In the genomic region with DNA sequence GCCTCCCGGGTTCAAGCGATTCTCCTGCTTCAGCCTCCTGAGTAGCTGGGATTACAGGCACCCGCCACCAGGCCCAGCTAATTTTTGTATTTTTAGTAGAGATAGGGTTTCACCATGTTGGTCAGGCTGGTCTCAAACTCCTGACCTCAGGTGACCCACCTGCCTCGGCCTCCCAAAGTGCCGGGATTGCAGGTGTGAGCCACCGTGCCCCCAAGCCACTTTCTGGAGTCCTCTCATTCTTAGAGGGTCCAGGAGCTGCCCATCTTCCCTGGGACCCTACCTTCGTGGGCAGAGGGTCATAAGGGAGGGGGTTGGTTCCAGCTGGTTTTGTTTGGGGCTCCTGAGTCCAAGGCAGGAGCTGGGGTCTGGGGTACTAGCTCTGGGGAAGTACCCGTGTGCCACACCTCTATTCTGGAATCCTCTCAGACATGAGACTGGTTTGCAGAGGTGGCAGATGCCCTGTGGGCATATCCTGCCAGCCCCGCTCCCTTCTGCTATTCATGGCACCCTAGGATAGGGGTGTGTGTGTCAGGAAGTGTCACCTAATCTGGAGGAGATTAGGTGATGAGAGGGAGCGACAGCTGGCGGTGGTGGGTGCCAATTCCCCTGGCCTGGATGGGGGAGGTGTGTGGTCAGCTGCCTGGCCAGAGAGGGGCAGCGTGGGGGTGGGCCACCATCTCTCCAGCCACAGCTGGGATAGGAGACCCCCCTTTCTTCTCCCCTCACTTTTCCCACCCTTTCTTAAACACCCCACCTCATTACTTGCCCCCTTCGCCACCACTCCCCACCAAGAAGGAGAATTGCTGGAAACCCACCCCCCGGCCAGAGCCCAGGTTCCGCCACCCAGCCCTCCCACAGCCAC, we compare ENCODE assay signal across 9 cellular contexts. TPM values are rescaled to one million over a fixed set of nuclear protein-coding genes. Genes with fewer than 3 reads are reported as not detected.
DNase-seq lines count a peak whose midpoint lies in the region; ATAC-seq, FAIRE-seq and TF ChIP-seq lines count a peak whose summit lies in the region.
"Had no signal": no experiment of that assay in that cellular context is flagged by ENCODE, and none has a peak within 500 bp of the region (broad histone marks: within the 10 kb centered on the region; RNA-seq: fewer than 3 reads in every experiment).

No MANE protein-coding gene starts in this region.

- SMC1A ChIA-PET in GM12878 (lab: Charles Lee; ENCODE audit: uncharacterized antibody, unreplicated experiment), result interaction anchor here (0.9 to 1.9 kb wide), 12 partner anchors 14 to 299 kb away, joined by 3 to 7 read pairs (median 3); a partner anchor contains a TSS

- peaks cover 34% of the 10 kb centered on the region for H3K36me3 Mint-ChIP-seq in CD8-positive, alpha-beta T cell
- H3K36me3 Mint-ChIP-seq in natural killer cell, result no peaks in the 10 kb centered on the region

- H3K36me3 ChIP-seq in CD8-positive, alpha-beta T cell (ENCODE audit: insufficient read depth, low read length), result peaks cover 25% of the 10 kb centered on the region
- H3K36me3 ChIP-seq in KMS-11 (ENCODE audit: insufficient read depth), result peaks cover 9% of the 10 kb centered on the region; the same call in 1 of the 2 replicates
- H3K36me3 ChIP-seq in GM12878 (ENCODE audit: control insufficient read depth in 2 of 2, insufficient read depth in 2 of 2, low read length in 1 of 2), result peaks cover 15 to 18% of the 10 kb centered on the region in 2 experiments

- POLR2A ChIA-PET in CD8-positive, alpha-beta T cell (lab: Charles Lee), result interaction anchor here (0.5 to 5.1 kb wide), 6 partner anchors 14 to 227 kb away, joined by 3 to 29 read pairs (median 5); a partner anchor contains a TSS
- POLR2A ChIA-PET in GM12878 (lab: Charles Lee), result interaction anchor here (0.6 to 11.2 kb wide), 10 partner anchors 13 to 235 kb away, joined by 3 to 200 read pairs (median 6); a partner anchor contains a TSS

- H3K9me3 Mint-ChIP-seq in CD8-positive, alpha-beta T cell, result no peaks in the 10 kb centered on the region
- H3K9me3 Mint-ChIP-seq in natural killer cell, result no peaks in the 10 kb centered on the region

- intact Hi-C loops in CD8-positive, alpha-beta T cell (cut with DNase I, micrococcal nuclease), result loop anchor here (1.0 to 5.0 kb wide), 4 partner anchors 173 to 452 kb away; a partner anchor contains a TSS
- intact Hi-C loops in GM12878 (cut with micrococcal nuclease; ENCODE audit: unreplicated experiment) (loop anchor here (5.0 kb wide), 1 partner anchor 188 kb away; a partner anchor contains a TSS), natural killer cell (cut with micrococcal nuclease) (loop anchor here (2.0 to 5.0 kb wide), 3 partner anchors 88 to 286 kb away; a partner anchor contains a TSS)

- H3K27me3 Mint-ChIP-seq in CD8-positive, alpha-beta T cell (ENCODE audit: low read depth), result no peaks in the 10 kb centered on the region
- H3K27me3 Mint-ChIP-seq in natural killer cell (ENCODE audit: low read depth in 2 of 2), result no peaks in the 10 kb centered on the region

- H2AFZ ChIP-seq in KMS-11 (ENCODE audit: low read depth) (no peak overlapping the region), GM12878 (ENCODE audit: control insufficient read depth, low read depth, low read length) (no peak overlapping the region)

- no TSS peak for BruUV-seq in GM12878 (replicated peaks; lab: Mats Ljungman, UMichigan)

- H3K9ac ChIP-seq in KMS-11, result peak overlapping the region; percentile 96; the same call in 1 of the 2 replicates
- peak overlapping the region; percentile 98 for H3K9ac ChIP-seq in GM12878 (ENCODE audit: control insufficient read depth, insufficient read depth, low read length)

- 31% methylated on average over 15 of the region's 15 CpGs for WGBS in GM12878 (ENCODE audit: insufficient coverage, insufficient replicate concordance, low lambda C conversion rate, missing lambda C conversion rate)

- no peak for TF ChIP-seq POLR2A in GM12878 (IDR thresholded peaks at IDR 0.05; ENCODE audit: low read depth, low read length)

- no peak for TF ChIP-seq RAD21 in GM12878 (IDR thresholded peaks at IDR 0.05; ENCODE audit: insufficient read depth, low read depth, low read length)

- H3K27me3 ChIP-seq in CD8-positive, alpha-beta T cell (ENCODE audit: insufficient read depth, low read length), result no peaks in the 10 kb centered on the region
- H3K27me3 ChIP-seq in KMS-11 (ENCODE audit: insufficient read depth, low read depth), result no peaks in the 10 kb centered on the region
- H3K27me3 ChIP-seq in GM12878 (replicated peaks in 1 of 2; ENCODE audit: control insufficient read depth in 2 of 2, insufficient read depth in 2 of 2, low read length in 1 of 2), result no peaks in the 10 kb centered on the region

- H3K27ac ChIP-seq in CD8-positive, alpha-beta T cell (ENCODE audit: low read depth, low read length), result no peak overlapping the region
- H3K27ac ChIP-seq in KMS-11, result peak overlapping the region; percentile 93; the same call in 1 of the 2 replicates
- peak overlapping the region; percentile 42 for H3K27ac ChIP-seq in GM12878 (ENCODE audit: control insufficient read depth, insufficient read depth)

- RAD21 ChIA-PET in GM12878 (lab: Charles Lee; ENCODE audit: unreplicated experiment), result interaction anchor here (0.8 to 8.6 kb wide), 9 partner anchors 14 to 176 kb away, joined by 3 to 131 read pairs (median 4); a partner anchor contains a TSS

- no peak for TF ChIP-seq CTCF in CD8-positive, alpha-beta T cell (IDR thresholded peaks at IDR 0.05)
- TF ChIP-seq CTCF in KMS-11 (conservative IDR thresholded peaks at IDR 0.05; ENCODE audit: low read depth, low read length), result no peak
- no peak for TF ChIP-seq CTCF in GM12878 (IDR thresholded peaks at IDR 0.05 in 2 of 3, conservative IDR thresholded peaks at IDR 0.05 in 1 of 3; ENCODE audit: control insufficient read depth in 2 of 3, extremely low read depth in 1 of 3, insufficient read depth in 1 of 3, low read depth in 3 of 3, low read length in 3 of 3)
- no peak for TF ChIP-seq CTCF in natural killer cell (IDR thresholded peaks at IDR 0.05)
- TF ChIP-seq CTCF in GM10266 (IDR thresholded peaks at IDR 0.05; ENCODE audit: control insufficient read depth, insufficient read depth, low read depth, missing control alignments), result no peak

- no peak for ATAC-seq in CD8-positive, alpha-beta T cell
- ATAC-seq in GM12878 (no peak), natural killer cell (no peak), HG03025 (IDR thresholded peaks at IDR 0.05; ENCODE audit: low FRiP score, unreplicated experiment) (no peak)

- CTCF ChIA-PET in CD8-positive, alpha-beta T cell (lab: Charles Lee), result interaction anchor here (0.6 to 8.0 kb wide), 21 partner anchors 8 to 1046 kb away, joined by 3 to 59 read pairs (median 3); no protein-coding TSS in a partner anchor
- CTCF ChIA-PET in GM12878 (lab: Yijun Ruan, JAX), result interaction anchor here (0.6 to 10.5 kb wide), 15 partner anchors 13 to 425 kb away, joined by 3 to 130 read pairs (median 7); a partner anchor contains a TSS

- FAIRE-seq in GM12878 (lab: Jason Lieb, UNC), result no peak

- H3K4me3 ChIP-seq in CD8-positive, alpha-beta T cell (ENCODE audit: low read depth, low read length), result no peak overlapping the region
- H3K4me3 ChIP-seq in KMS-11 (IDR thresholded peaks at IDR 0.05; ENCODE audit: insufficient read depth, low read depth, low read length), result no peak overlapping the region
- H3K4me3 ChIP-seq in GM12878, result peak overlapping the region; percentile 100

- peak overlapping the region; percentile 38 for H3K4me2 ChIP-seq in KMS-11
- peak overlapping the region; percentile 97 for H3K4me2 ChIP-seq in GM12878 (ENCODE audit: control insufficient read depth, insufficient read depth)

- H3K79me2 ChIP-seq in KMS-11 (ENCODE audit: insufficient read depth, low read depth) (peaks cover 62% of the 10 kb centered on the region), GM12878 (ENCODE audit: control insufficient read depth, insufficient read depth, low read length) (peaks cover 48% of the 10 kb centered on the region)

- H4K20me1 ChIP-seq in KMS-11 (ENCODE audit: insufficient read depth) (peaks cover 10% of the 10 kb centered on the region; the same call in 1 of the 2 replicates), GM12878 (ENCODE audit: control insufficient read depth, insufficient read depth) (peaks cover 16% of the 10 kb centered on the region)

- peaks cover 36% of the 10 kb centered on the region for H3K4me1 Mint-ChIP-seq in CD8-positive, alpha-beta T cell (ENCODE audit: low read depth)
- peaks cover 25 to 43% of the 10 kb centered on the region in 2 donors for H3K4me1 Mint-ChIP-seq in natural killer cell

- peaks cover 35% of the 10 kb centered on the region for H3K4me1 ChIP-seq in CD8-positive, alpha-beta T cell (ENCODE audit: insufficient read depth, low read length)
- H3K4me1 ChIP-seq in KMS-11 (ENCODE audit: low read depth, poor library complexity, severe bottlenecking) (peaks cover 40% of the 10 kb centered on the region), GM12878 (ENCODE audit: control insufficient read depth, insufficient read depth, low read length) (peaks cover 22% of the 10 kb centered on the region)

- no peak for TF ChIP-seq EP300 in GM12878 (IDR thresholded peaks at IDR 0.05; ENCODE audit: borderline replicate concordance in 1 of 2, control insufficient read depth in 1 of 2, low read depth in 2 of 2, low read length in 2 of 2)

- no peak overlapping the region for H3K4me3 Mint-ChIP-seq in CD8-positive, alpha-beta T cell
- H3K4me3 Mint-ChIP-seq in natural killer cell, result no peak overlapping the region

- no peak for DNase-seq in CD8-positive, alpha-beta T cell
- DNase-seq in GM12878 (ENCODE audit: low read depth, low spot score) (no peak), natural killer cell (no peak), GM10266 (ENCODE audit: extremely low spot score) (no peak), superior temporal gyrus (ENCODE audit: extremely low spot score) (no peak), midbrain (lab: John Stamatoyannopoulos, UW) (no peak)
- DNase-seq: anterior cingulate cortex had no signal

- H3K27ac Mint-ChIP-seq in CD8-positive, alpha-beta T cell, result peak overlapping the region; percentile 96
- peak overlapping the region; percentile 98 to 99 for H3K27ac Mint-ChIP-seq in natural killer cell

- in situ Hi-C loops in GM12878 (cut with MboI), result no loop called here

- H3K9me3 ChIP-seq in CD8-positive, alpha-beta T cell (ENCODE audit: low read length), result no peaks in the 10 kb centered on the region
- no peaks in the 10 kb centered on the region for H3K9me3 ChIP-seq in GM12878 (replicated peaks; ENCODE audit: control insufficient read depth, insufficient read depth, low read length)

RNA-seq across cellular contexts. Expression of a gene that starts 2.1 kb away (rescaled TPM):
- total RNA-seq in CD8-positive, alpha-beta T cell, result 10 to 100 TPM; 37.7 to 42.6 TPM
- total RNA-seq in GM12878 (2013; cell fraction: nucleolus; rRNA removed), result 251 and 266 TPM in 2 replicates
- 589 and 611 TPM in 2 replicates for total RNA-seq in GM12878 (2014; rRNA removed)
- total RNA-seq in GM12878 (2014; rRNA removed; fragmentation: Illumina TruSeq; extraction: Trizol), result 343 and 363 TPM in 2 replicates
- 432 and 437 TPM in 2 replicates for total RNA-seq in GM12878 (2021)
- 189 TPM for polyA plus RNA-seq in GM12878 (2011; ENCODE audit: low read depth)
- 357 and 667 TPM in 2 replicates for polyA plus RNA-seq in GM12878 (2011; rRNA removed)
- 947 and 1,287 TPM in 2 replicates for polyA plus RNA-seq in GM12878 (2011; cell fraction: cytosol; rRNA removed)
- polyA plus RNA-seq in GM12878 (2011; cell fraction: nucleus; rRNA removed), result 955 and 1,091 TPM in 2 replicates
- 311 and 317 TPM in 2 replicates for polyA plus RNA-seq in GM12878 (2012)
- polyA plus RNA-seq in GM12878 (2014; fragmentation: Illumina TruSeq; extraction: Trizol), result 179 and 527 TPM in 2 replicates
- polyA plus RNA-seq in GM12878 (2014; fragmentation: Nextera tagmentation; extraction: Ambion mirVana), result 10 to 100 TPM; 19.9 to 50.5 TPM
- polyA plus RNA-seq in GM12878 (2014; rRNA removed), result 643 and 678 TPM in 2 replicates
- 100 to 1,000 TPM; 441 to 447 TPM for polyA plus RNA-seq in GM12878 (2016; fragmentation: Nextera tagmentation; extraction: Ambion mirVana)
- 734 and 867 TPM in 2 replicates for polyA minus RNA-seq in GM12878 (2011; rRNA and poly(A)+ RNA removed)
- polyA minus RNA-seq in GM12878 (2011; cell fraction: cytosol; rRNA and poly(A)+ RNA removed), result 172 and 191 TPM in 2 replicates
- 196 and 303 TPM in 2 replicates for polyA minus RNA-seq in GM12878 (2011; cell fraction: nucleus; rRNA and poly(A)+ RNA removed)
- total RNA-seq in natural killer cell, result 10 to 100 TPM; 77.0 to 92.5 (median 78.2) TPM

RNA-seq across cellular contexts. Expression of a gene that starts 10.2 kb away (rescaled TPM):
- total RNA-seq in CD8-positive, alpha-beta T cell, result 1 to 10 TPM; 1.2 to 2.5 TPM
- 12.9 and 13.0 TPM in 2 replicates for total RNA-seq in GM12878 (2013; cell fraction: nucleolus; rRNA removed)
- total RNA-seq in GM12878 (2014; rRNA removed) (1.6 and 2.1 TPM in 2 replicates), GM12878 (2014; rRNA removed; fragmentation: Illumina TruSeq; extraction: Trizol) (0.81 and 0.92 TPM in 2 replicates), GM12878 (2021) (4.5 and 5.4 TPM in 2 replicates), natural killer cell (1 to 10 TPM; 2.3 to 2.9 (median 2.4) TPM)
- polyA plus RNA-seq in GM12878 (2011; ENCODE audit: low read depth), result 0.70 TPM
- polyA plus RNA-seq in GM12878 (2011; rRNA removed) (0.55 and 1.6 TPM in 2 replicates), GM12878 (2014; fragmentation: Illumina TruSeq; extraction: Trizol) (0.29 and 1.2 TPM in 2 replicates), GM12878 (2014; fragmentation: Nextera tagmentation; extraction: Ambion mirVana) (under 1 TPM in 1 of 2 experiments, not detected in 1; 0.05 TPM), GM12878 (2014; rRNA removed) (6.0 and 6.4 TPM in 2 replicates), GM12878 (2016; fragmentation: Nextera tagmentation; extraction: Ambion mirVana) (under 1 TPM; 0.76 to 0.78 TPM)
- 2.3 and 4.9 TPM in 2 replicates for polyA plus RNA-seq in GM12878 (2011; cell fraction: cytosol; rRNA removed)
- 81.8 and 81.9 TPM in 2 replicates for polyA plus RNA-seq in GM12878 (2011; cell fraction: nucleus; rRNA removed)
- polyA plus RNA-seq in GM12878 (2012), result 1.8 and 3.6 TPM in 2 replicates
- 0.59 and 1.9 TPM in 2 replicates for polyA minus RNA-seq in GM12878 (2011; rRNA and poly(A)+ RNA removed)
- polyA minus RNA-seq in GM12878 (2011; cell fraction: cytosol; rRNA and poly(A)+ RNA removed), result 0.73 and 0.80 TPM in 2 replicates
- 7.7 and 14.7 TPM in 2 replicates for polyA minus RNA-seq in GM12878 (2011; cell fraction: nucleus; rRNA and poly(A)+ RNA removed)

RNA-seq across cellular contexts. Expression of a gene that starts 11.7 kb away (rescaled TPM):
- total RNA-seq in CD8-positive, alpha-beta T cell, result under 1 TPM in 1 of 2 experiments, not detected in 1; 0.65 TPM
- total RNA-seq in GM12878 (2013; cell fraction: nucleolus; rRNA removed), result 0.27 TPM in 1 of 2 replicates, not detected in the other
- total RNA-seq in GM12878 (2014; rRNA removed) (0.54 and 0.56 TPM in 2 replicates), GM12878 (2014; rRNA removed; fragmentation: Illumina TruSeq; extraction: Trizol) (0.04 TPM in 1 of 2 replicates, not detected in the other), GM12878 (2021) (0.21 and 0.80 TPM in 2 replicates), natural killer cell (under 1 TPM; 0.34 to 0.78 (median 0.73) TPM)
- polyA plus RNA-seq in GM12878 (2011; ENCODE audit: low read depth), result not detected
- polyA plus RNA-seq in GM12878 (2011; rRNA removed) (not detected in 2 replicates), GM12878 (2014; fragmentation: Illumina TruSeq; extraction: Trizol) (0.26 and 0.71 TPM in 2 replicates), GM12878 (2014; fragmentation: Nextera tagmentation; extraction: Ambion mirVana) (not detected), GM12878 (2014; rRNA removed) (0.29 and 0.57 TPM in 2 replicates), GM12878 (2016; fragmentation: Nextera tagmentation; extraction: Ambion mirVana) (under 1 TPM; 0.20 to 0.21 TPM)
- polyA plus RNA-seq in GM12878 (2011; cell fraction: cytosol; rRNA removed), result 0.12 TPM in 1 of 2 replicates, not detected in the other
- polyA plus RNA-seq in GM12878 (2011; cell fraction: nucleus; rRNA removed), result 1.0 and 1.4 TPM in 2 replicates
- 0.11 and 0.38 TPM in 2 replicates for polyA plus RNA-seq in GM12878 (2012)
- 0.41 TPM in 1 of 2 replicates, not detected in the other for polyA minus RNA-seq in GM12878 (2011; rRNA and poly(A)+ RNA removed)
- polyA minus RNA-seq in GM12878 (2011; cell fraction: cytosol; rRNA and poly(A)+ RNA removed), result not detected in 2 replicates
- polyA minus RNA-seq in GM12878 (2011; cell fraction: nucleus; rRNA and poly(A)+ RNA removed), result not detected in 2 replicates

RNA-seq across cellular contexts. Expression of a gene that starts 13.5 kb away (rescaled TPM):
- 10 to 100 TPM; 13.1 to 14.7 TPM for total RNA-seq in CD8-positive, alpha-beta T cell
- total RNA-seq in GM12878 (2013; cell fraction: nucleolus; rRNA removed), result 7.0 and 8.2 TPM in 2 replicates
- 48.7 and 66.9 TPM in 2 replicates for total RNA-seq in GM12878 (2014; rRNA removed)
- 9.6 and 10.2 TPM in 2 replicates for total RNA-seq in GM12878 (2014; rRNA removed; fragmentation: Illumina TruSeq; extraction: Trizol)
- total RNA-seq in GM12878 (2021), result 81.9 and 83.5 TPM in 2 replicates
- 45.1 TPM for polyA plus RNA-seq in GM12878 (2011; ENCODE audit: low read depth)
- 19.4 and 34.0 TPM in 2 replicates for polyA plus RNA-seq in GM12878 (2011; rRNA removed)
- polyA plus RNA-seq in GM12878 (2011; cell fraction: cytosol; rRNA removed), result 63.0 and 82.8 TPM in 2 replicates
- polyA plus RNA-seq in GM12878 (2011; cell fraction: nucleus; rRNA removed), result 60.4 and 63.6 TPM in 2 replicates
- 42.9 and 43.2 TPM in 2 replicates for polyA plus RNA-seq in GM12878 (2012)
- polyA plus RNA-seq in GM12878 (2014; fragmentation: Illumina TruSeq; extraction: Trizol), result 26.2 and 28.9 TPM in 2 replicates
- 1 to 10 TPM; 1.8 to 7.9 TPM for polyA plus RNA-seq in GM12878 (2014; fragmentation: Nextera tagmentation; extraction: Ambion mirVana)
- polyA plus RNA-seq in GM12878 (2014; rRNA removed), result 143 and 146 TPM in 2 replicates
- polyA plus RNA-seq in GM12878 (2016; fragmentation: Nextera tagmentation; extraction: Ambion mirVana), result 100 to 1,000 TPM in 1 of 2 experiments, 10 to 100 TPM in 1; 90.3 to 102 TPM
- polyA minus RNA-seq in GM12878 (2011; rRNA and poly(A)+ RNA removed), result 5.0 and 16.5 TPM in 2 replicates
- 13.9 and 16.9 TPM in 2 replicates for polyA minus RNA-seq in GM12878 (2011; cell fraction: cytosol; rRNA and poly(A)+ RNA removed)
- polyA minus RNA-seq in GM12878 (2011; cell fraction: nucleus; rRNA and poly(A)+ RNA removed), result 7.6 and 8.8 TPM in 2 replicates
- total RNA-seq in natural killer cell, result 10 to 100 TPM; 15.6 to 34.6 (median 22.3) TPM

RNA-seq across cellular contexts. Expression of a gene that starts 13.5 kb away (rescaled TPM):
- total RNA-seq in CD8-positive, alpha-beta T cell, result 10 to 100 TPM; 92.0 to 99.5 TPM
- total RNA-seq in GM12878 (2013; cell fraction: nucleolus; rRNA removed), result 31.4 and 47.6 TPM in 2 replicates
- total RNA-seq in GM12878 (2014; rRNA removed), result 82.7 and 87.4 TPM in 2 replicates
- total RNA-seq in GM12878 (2014; rRNA removed; fragmentation: Illumina TruSeq; extraction: Trizol), result 39.2 and 41.7 TPM in 2 replicates
- total RNA-seq in GM12878 (2021), result 93.8 and 110 TPM in 2 replicates
- 48.7 TPM for polyA plus RNA-seq in GM12878 (2011; ENCODE audit: low read depth)
- 39.9 and 68.7 TPM in 2 replicates for polyA plus RNA-seq in GM12878 (2011; rRNA removed)
- polyA plus RNA-seq in GM12878 (2011; cell fraction: cytosol; rRNA removed), result 114 and 137 TPM in 2 replicates
- 145 and 206 TPM in 2 replicates for polyA plus RNA-seq in GM12878 (2011; cell fraction: nucleus; rRNA removed)
- 105 and 125 TPM in 2 replicates for polyA plus RNA-seq in GM12878 (2012)
- polyA plus RNA-seq in GM12878 (2014; fragmentation: Illumina TruSeq; extraction: Trizol), result 25.2 and 83.2 TPM in 2 replicates
- polyA plus RNA-seq in GM12878 (2014; fragmentation: Nextera tagmentation; extraction: Ambion mirVana), result 10 to 100 TPM in 1 of 2 experiments, 1 to 10 TPM in 1; 5.5 to 17.2 TPM
- 109 and 140 TPM in 2 replicates for polyA plus RNA-seq in GM12878 (2014; rRNA removed)
- polyA plus RNA-seq in GM12878 (2016; fragmentation: Nextera tagmentation; extraction: Ambion mirVana), result 10 to 100 TPM; 51.1 to 58.1 TPM
- polyA minus RNA-seq in GM12878 (2011; rRNA and poly(A)+ RNA removed), result 26.8 and 55.4 TPM in 2 replicates
- polyA minus RNA-seq in GM12878 (2011; cell fraction: cytosol; rRNA and poly(A)+ RNA removed), result 22.6 and 37.9 TPM in 2 replicates
- 18.3 and 35.4 TPM in 2 replicates for polyA minus RNA-seq in GM12878 (2011; cell fraction: nucleus; rRNA and poly(A)+ RNA removed)
- total RNA-seq in natural killer cell, result 100 to 1,000 TPM; 176 to 184 (median 179) TPM
